9 cellular contexts compared by ENCODE assay signal in genomic region chr11:86608251-86608799, GRCh38.
DNase-seq lines count a peak whose midpoint lies in the region; ATAC-seq, FAIRE-seq and TF ChIP-seq lines count a peak whose summit lies in the region.
"Had no signal": no experiment of that assay in that cellular context is flagged by ENCODE, and none has a peak within 500 bp of the region (broad histone marks: within the 10 kb centered on the region; RNA-seq: fewer than 3 reads in every experiment).

No MANE protein-coding gene starts in this region.

- H3K27ac ChIP-seq in colonic mucosa (no peak overlapping the region), lower lobe of right lung (no peak overlapping the region)

- peak; percentile 38 for FAIRE-seq in H54 (lab: Jason Lieb, UNC)

- no peak overlapping the region for H3K4me3 ChIP-seq in colonic mucosa
- H3K4me3 ChIP-seq in lower lobe of right lung, result no peak overlapping the region
- H3K4me3 ChIP-seq: skin epidermis had no signal

- no peak overlapping the region for H3K9ac ChIP-seq in colonic mucosa (ENCODE audit: low read depth in 2 of 2, low read length in 2 of 2)

- H3K27me3 ChIP-seq in colonic mucosa (no peaks in the 10 kb centered on the region), lower lobe of right lung (ENCODE audit: low read depth) (no peaks in the 10 kb centered on the region)

- ATAC-seq in lower lobe of right lung, result peak; percentile 86 to 92

- intact Hi-C loops in colonic mucosa (cut with DNase I) (loop anchor here (5.0 kb wide), 3 partner anchors 151 to 209 kb away; partner anchors contain the start of gene PRSS23), lower lobe of right lung (cut with DNase I) (no loop called here)

- peak; percentile 59 for DNase-seq in A172 (ENCODE audit: low spot score)
- DNase-seq in GM04504 (ENCODE audit: low read depth), result peak; percentile 56
- DNase-seq in H54 (ENCODE audit: insufficient read length, low spot score), result no peak
- DNase-seq in KBM-7, result peak; percentile 73
- DNase-seq in SKM-1 (lab: John Stamatoyannopoulos, UW; ENCODE audit: unreplicated experiment), result peak; percentile 23
- DNase-seq in colonic mucosa, result peak; percentile 78
- DNase-seq in lower lobe of right lung, result peak; percentile 48
- DNase-seq in stromal cell of bone marrow (ENCODE audit: low read depth), result peak; percentile 59

- in situ Hi-C loops in KBM-7 (cut with MboI; ENCODE audit: low pct_unique_long_range_greater_than_20kb, low sequenced_read_pairs), result no loop called here

- TF ChIP-seq CTCF in colonic mucosa (IDR thresholded peaks at IDR 0.05) (peak; percentile 76), lower lobe of right lung (IDR thresholded peaks at IDR 0.05) (peak; percentile 89)

- TF ChIP-seq POLR2A in H54 (IDR thresholded peaks at IDR 0.05; ENCODE audit: low read depth, low read length), result no peak

- H3K9me3 ChIP-seq in colonic mucosa (no peaks in the 10 kb centered on the region), lower lobe of right lung (no peaks in the 10 kb centered on the region)

- H3K36me3 ChIP-seq in colonic mucosa, result no peaks in the 10 kb centered on the region
- no peaks in the 10 kb centered on the region for H3K36me3 ChIP-seq in lower lobe of right lung

- no peaks in the 10 kb centered on the region for H3K4me1 ChIP-seq in colonic mucosa
- peaks cover 23% of the 10 kb centered on the region for H3K4me1 ChIP-seq in lower lobe of right lung
